Comparison of ENCODE assay signal across 1 cellular context in the genomic region with DNA sequence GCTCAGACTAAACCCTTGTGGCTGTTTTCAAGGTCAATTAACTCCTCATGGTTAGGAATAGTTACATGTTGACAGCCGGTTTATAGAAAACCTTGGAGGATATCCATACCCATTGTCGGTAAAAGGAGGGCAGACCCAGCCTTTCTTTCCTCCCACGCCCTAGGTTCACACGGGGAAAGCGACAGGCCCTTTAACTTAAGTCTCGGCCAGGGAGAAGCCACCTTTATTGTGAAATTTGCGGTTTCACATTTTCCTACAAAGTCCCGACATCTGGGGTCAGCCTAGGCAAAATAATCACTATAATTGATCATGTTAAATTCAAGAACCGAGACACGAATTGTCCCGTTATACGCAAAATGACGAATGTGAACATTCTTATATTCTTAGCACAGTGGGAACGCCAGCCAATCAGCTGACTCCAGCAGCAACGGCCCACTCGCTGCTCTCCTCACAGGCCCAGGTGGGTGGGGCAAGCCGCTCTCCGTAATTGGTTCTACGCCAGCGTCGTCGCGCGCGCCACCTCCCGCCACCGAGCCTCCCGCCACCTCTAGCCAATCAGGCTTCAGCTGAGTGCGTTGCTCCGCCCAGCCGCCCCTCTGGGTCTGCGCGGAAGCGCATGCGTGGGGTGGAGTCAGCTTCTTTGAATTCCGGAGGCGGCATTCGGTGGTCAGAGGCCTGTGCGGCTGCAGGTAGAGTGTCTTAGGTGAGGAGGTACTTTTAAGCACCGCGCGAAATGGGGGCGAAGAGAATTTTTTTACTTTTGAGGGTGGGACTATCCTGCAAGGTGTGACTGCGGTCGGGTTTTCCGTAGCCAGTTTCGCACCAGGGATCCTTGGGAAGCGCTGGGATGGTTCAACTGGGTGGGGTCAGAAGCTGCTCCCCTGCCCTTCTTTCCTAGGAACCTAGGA.
TF ChIP-seq lines count a peak whose summit lies in the region.

A gene with protein sequence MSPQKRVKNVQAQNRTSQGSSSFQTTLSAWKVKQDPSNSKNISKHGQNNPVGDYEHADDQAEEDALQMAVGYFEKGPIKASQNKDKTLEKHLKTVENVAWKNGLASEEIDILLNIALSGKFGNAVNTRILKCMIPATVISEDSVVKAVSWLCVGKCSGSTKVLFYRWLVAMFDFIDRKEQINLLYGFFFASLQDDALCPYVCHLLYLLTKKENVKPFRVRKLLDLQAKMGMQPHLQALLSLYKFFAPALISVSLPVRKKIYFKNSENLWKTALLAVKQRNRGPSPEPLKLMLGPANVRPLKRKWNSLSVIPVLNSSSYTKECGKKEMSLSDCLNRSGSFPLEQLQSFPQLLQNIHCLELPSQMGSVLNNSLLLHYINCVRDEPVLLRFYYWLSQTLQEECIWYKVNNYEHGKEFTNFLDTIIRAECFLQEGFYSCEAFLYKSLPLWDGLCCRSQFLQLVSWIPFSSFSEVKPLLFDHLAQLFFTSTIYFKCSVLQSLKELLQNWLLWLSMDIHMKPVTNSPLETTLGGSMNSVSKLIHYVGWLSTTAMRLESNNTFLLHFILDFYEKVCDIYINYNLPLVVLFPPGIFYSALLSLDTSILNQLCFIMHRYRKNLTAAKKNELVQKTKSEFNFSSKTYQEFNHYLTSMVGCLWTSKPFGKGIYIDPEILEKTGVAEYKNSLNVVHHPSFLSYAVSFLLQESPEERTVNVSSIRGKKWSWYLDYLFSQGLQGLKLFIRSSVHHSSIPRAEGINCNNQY (plus strand): TSS at position 659 of the 908 bp plus-strand sequence. CDS start 2,867 bp downstream, outside the sequence.

TF ChIP-seq in HepG2, 621 proteins besides CTCF, POLR2A, EP300 and RAD21 (continued from another document and continues in another):
- TF ChIP-seq, protein P1, sequence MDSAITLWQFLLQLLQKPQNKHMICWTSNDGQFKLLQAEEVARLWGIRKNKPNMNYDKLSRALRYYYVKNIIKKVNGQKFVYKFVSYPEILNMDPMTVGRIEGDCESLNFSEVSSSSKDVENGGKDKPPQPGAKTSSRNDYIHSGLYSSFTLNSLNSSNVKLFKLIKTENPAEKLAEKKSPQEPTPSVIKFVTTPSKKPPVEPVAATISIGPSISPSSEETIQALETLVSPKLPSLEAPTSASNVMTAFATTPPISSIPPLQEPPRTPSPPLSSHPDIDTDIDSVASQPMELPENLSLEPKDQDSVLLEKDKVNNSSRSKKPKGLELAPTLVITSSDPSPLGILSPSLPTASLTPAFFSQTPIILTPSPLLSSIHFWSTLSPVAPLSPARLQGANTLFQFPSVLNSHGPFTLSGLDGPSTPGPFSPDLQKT (CRISPR knock-in tag; IDR thresholded peaks at IDR 0.05; ENCODE audit: borderline replicate concordance) = no peak
- TF ChIP-seq ZNF674 (CRISPR knock-in tag; IDR thresholded peaks at IDR 0.05; ENCODE audit: low read depth) (no peak), CBFB (CRISPR knock-in tag; IDR thresholded peaks at IDR 0.05) (no peak), CBX1 (IDR thresholded peaks at IDR 0.05; ENCODE audit: low read depth) (no peak), SRSF1 (optimal IDR thresholded peaks at IDR 0.05; ENCODE audit: low read depth, low read length) (no peak), KLF16 (CRISPR knock-in tag; IDR thresholded peaks at IDR 0.05) (no peak), NFE2L1 (CRISPR knock-in tag; IDR thresholded peaks at IDR 0.05; ENCODE audit: borderline replicate concordance) (no peak), ZNF660 (CRISPR knock-in tag; IDR thresholded peaks at IDR 0.05; ENCODE audit: borderline replicate concordance, low read depth) (no peak), RORA (CRISPR knock-in tag; IDR thresholded peaks at IDR 0.05) (no peak), SP2 (CRISPR knock-in tag; IDR thresholded peaks at IDR 0.05) (peak; percentile 77), XRCC5 (optimal IDR thresholded peaks at IDR 0.05; ENCODE audit: low read length) (no peak), NFYC (CRISPR knock-in tag; IDR thresholded peaks at IDR 0.05) (peak; percentile 87), ZNF101 (CRISPR knock-in tag; IDR thresholded peaks at IDR 0.05; ENCODE audit: borderline replicate concordance, low read depth) (no peak), ARNT2 (CRISPR knock-in tag; IDR thresholded peaks at IDR 0.05; ENCODE audit: low read depth) (peak; percentile 62), CAMTA2 (CRISPR knock-in tag; IDR thresholded peaks at IDR 0.05; ENCODE audit: borderline replicate concordance) (no peak), EED (CRISPR knock-in tag; IDR thresholded peaks at IDR 0.05) (no peak), CHCHD3 (CRISPR knock-in tag; IDR thresholded peaks at IDR 0.05) (no peak), ZBTB3 (CRISPR knock-in tag; IDR thresholded peaks at IDR 0.05; ENCODE audit: borderline replicate concordance, low read depth) (no peak), ELF1 (CRISPR knock-in tag; IDR thresholded peaks at IDR 0.05) (0 out of 2 replicates have a peak, but pooled peaks have one; percentile 14), ESRRA (CRISPR knock-in tag; IDR thresholded peaks at IDR 0.05; ENCODE audit: low read depth) (no peak), ZNF749 (CRISPR knock-in tag; IDR thresholded peaks at IDR 0.05; ENCODE audit: borderline replicate concordance) (0 out of 2 replicates have a peak, but pooled peaks have one; percentile 46), NCOR1 (IDR thresholded peaks at IDR 0.05; ENCODE audit: borderline replicate concordance, low read length) (no peak), ZNF317 (CRISPR knock-in tag; IDR thresholded peaks at IDR 0.05) (no peak), ZNF713 (CRISPR knock-in tag; IDR thresholded peaks at IDR 0.05) (no peak), NR2F6 (IDR thresholded peaks at IDR 0.05) (no peak), NR2F6 (CRISPR knock-in tag; IDR thresholded peaks at IDR 0.05) (no peak), ZNF20 (CRISPR knock-in tag; IDR thresholded peaks at IDR 0.05) (no peak)
- TF ChIP-seq, protein P2, sequence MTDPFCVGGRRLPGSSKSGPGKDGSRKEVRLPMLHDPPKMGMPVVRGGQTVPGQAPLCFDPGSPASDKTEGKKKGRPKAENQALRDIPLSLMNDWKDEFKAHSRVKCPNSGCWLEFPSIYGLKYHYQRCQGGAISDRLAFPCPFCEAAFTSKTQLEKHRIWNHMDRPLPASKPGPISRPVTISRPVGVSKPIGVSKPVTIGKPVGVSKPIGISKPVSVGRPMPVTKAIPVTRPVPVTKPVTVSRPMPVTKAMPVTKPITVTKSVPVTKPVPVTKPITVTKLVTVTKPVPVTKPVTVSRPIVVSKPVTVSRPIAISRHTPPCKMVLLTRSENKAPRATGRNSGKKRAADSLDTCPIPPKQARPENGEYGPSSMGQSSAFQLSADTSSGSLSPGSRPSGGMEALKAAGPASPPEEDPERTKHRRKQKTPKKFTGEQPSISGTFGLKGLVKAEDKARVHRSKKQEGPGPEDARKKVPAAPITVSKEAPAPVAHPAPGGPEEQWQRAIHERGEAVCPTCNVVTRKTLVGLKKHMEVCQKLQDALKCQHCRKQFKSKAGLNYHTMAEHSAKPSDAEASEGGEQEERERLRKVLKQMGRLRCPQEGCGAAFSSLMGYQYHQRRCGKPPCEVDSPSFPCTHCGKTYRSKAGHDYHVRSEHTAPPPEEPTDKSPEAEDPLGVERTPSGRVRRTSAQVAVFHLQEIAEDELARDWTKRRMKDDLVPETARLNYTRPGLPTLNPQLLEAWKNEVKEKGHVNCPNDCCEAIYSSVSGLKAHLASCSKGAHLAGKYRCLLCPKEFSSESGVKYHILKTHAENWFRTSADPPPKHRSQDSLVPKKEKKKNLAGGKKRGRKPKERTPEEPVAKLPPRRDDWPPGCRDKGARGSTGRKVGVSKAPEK (CRISPR knock-in tag; IDR thresholded peaks at IDR 0.05; ENCODE audit: borderline replicate concordance) = no peak
- TF ChIP-seq, protein P3, sequence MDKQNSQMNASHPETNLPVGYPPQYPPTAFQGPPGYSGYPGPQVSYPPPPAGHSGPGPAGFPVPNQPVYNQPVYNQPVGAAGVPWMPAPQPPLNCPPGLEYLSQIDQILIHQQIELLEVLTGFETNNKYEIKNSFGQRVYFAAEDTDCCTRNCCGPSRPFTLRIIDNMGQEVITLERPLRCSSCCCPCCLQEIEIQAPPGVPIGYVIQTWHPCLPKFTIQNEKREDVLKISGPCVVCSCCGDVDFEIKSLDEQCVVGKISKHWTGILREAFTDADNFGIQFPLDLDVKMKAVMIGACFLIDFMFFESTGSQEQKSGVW (CRISPR knock-in tag; IDR thresholded peaks at IDR 0.05; ENCODE audit: borderline replicate concordance) = no peak
- TF ChIP-seq, protein P4, sequence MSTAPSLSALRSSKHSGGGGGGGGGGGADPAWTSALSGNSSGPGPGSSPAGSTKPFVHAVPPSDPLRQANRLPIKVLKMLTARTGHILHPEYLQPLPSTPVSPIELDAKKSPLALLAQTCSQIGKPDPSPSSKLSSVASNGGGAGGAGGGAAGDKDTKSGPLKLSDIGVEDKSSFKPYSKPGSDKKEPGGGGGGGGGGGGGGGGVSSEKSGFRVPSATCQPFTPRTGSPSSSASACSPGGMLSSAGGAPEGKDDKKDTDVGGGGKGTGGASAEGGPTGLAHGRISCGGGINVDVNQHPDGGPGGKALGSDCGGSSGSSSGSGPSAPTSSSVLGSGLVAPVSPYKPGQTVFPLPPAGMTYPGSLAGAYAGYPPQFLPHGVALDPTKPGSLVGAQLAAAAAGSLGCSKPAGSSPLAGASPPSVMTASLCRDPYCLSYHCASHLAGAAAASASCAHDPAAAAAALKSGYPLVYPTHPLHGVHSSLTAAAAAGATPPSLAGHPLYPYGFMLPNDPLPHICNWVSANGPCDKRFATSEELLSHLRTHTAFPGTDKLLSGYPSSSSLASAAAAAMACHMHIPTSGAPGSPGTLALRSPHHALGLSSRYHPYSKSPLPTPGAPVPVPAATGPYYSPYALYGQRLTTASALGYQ (CRISPR knock-in tag; IDR thresholded peaks at IDR 0.05) = no peak
- TF ChIP-seq, protein P5, sequence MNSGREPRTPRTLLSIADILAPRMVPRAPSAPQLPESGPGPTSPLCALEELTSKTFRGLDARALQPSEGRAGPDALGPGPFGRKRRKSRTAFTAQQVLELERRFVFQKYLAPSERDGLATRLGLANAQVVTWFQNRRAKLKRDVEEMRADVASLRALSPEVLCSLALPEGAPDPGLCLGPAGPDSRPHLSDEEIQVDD (CRISPR knock-in tag; IDR thresholded peaks at IDR 0.05; ENCODE audit: borderline replicate concordance) = no peak
- TF ChIP-seq, protein P6, sequence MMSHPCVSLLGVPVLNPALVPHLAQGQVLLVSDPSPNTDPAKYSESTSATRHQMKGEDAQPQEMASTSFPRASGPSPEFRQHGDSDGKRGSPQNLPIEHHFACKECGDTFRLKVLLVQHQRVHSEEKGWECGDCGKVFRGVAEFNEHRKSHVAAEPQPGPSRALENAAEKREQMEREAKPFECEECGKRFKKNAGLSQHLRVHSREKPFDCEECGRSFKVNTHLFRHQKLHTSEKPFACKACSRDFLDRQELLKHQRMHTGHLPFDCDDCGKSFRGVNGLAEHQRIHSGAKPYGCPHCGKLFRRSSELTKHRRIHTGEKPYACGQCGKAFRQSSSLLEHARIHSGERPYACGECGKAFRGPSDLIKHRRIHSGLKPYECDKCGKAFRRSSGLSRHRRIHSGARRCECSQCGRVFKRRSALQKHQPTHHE (CRISPR knock-in tag; IDR thresholded peaks at IDR 0.05; ENCODE audit: borderline replicate concordance) = no peak
- TF ChIP-seq, protein P7, sequence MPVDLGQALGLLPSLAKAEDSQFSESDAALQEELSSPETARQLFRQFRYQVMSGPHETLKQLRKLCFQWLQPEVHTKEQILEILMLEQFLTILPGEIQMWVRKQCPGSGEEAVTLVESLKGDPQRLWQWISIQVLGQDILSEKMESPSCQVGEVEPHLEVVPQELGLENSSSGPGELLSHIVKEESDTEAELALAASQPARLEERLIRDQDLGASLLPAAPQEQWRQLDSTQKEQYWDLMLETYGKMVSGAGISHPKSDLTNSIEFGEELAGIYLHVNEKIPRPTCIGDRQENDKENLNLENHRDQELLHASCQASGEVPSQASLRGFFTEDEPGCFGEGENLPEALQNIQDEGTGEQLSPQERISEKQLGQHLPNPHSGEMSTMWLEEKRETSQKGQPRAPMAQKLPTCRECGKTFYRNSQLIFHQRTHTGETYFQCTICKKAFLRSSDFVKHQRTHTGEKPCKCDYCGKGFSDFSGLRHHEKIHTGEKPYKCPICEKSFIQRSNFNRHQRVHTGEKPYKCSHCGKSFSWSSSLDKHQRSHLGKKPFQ (CRISPR knock-in tag; IDR thresholded peaks at IDR 0.05; ENCODE audit: insufficient replicate concordance) = no peak
- TF ChIP-seq, protein P8, sequence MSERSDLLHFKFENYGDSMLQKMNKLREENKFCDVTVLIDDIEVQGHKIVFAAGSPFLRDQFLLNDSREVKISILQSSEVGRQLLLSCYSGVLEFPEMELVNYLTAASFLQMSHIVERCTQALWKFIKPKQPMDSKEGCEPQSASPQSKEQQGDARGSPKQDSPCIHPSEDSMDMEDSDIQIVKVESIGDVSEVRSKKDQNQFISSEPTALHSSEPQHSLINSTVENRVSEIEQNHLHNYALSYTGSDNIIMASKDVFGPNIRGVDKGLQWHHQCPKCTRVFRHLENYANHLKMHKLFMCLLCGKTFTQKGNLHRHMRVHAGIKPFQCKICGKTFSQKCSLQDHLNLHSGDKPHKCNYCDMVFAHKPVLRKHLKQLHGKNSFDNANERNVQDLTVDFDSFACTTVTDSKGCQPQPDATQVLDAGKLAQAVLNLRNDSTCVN (CRISPR knock-in tag; IDR thresholded peaks at IDR 0.05; ENCODE audit: borderline replicate concordance) = no peak
- TF ChIP-seq, protein P9, sequence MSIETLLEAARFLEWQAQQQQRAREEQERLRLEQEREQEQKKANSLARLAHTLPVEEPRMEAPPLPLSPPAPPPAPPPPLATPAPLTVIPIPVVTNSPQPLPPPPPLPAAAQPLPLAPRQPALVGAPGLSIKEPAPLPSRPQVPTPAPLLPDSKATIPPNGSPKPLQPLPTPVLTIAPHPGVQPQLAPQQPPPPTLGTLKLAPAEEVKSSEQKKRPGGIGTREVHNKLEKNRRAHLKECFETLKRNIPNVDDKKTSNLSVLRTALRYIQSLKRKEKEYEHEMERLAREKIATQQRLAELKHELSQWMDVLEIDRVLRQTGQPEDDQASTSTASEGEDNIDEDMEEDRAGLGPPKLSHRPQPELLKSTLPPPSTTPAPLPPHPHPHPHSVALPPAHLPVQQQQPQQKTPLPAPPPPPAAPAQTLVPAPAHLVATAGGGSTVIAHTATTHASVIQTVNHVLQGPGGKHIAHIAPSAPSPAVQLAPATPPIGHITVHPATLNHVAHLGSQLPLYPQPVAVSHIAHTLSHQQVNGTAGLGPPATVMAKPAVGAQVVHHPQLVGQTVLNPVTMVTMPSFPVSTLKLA (IDR thresholded peaks at IDR 0.05) = no peak
- TF ChIP-seq, protein P10, sequence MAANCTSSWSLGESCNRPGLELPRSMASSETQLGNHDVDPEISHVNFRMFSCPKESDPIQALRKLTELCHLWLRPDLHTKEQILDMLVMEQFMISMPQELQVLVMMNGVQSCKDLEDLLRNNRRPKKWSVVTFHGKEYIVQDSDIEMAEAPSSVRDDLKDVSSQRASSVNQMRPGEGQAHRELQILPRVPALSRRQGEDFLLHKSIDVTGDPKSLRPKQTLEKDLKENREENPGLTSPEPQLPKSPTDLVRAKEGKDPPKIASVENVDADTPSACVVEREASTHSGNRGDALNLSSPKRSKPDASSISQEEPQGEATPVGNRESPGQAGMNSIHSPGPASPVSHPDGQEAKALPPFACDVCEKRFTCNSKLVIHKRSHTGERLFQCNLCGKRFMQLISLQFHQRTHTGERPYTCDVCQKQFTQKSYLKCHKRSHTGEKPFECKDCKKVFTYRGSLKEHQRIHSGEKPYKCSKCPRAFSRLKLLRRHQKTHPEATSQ (CRISPR knock-in tag; IDR thresholded peaks at IDR 0.05; ENCODE audit: borderline replicate concordance) = no peak
